In genomic region chr2:9608491-9608890, GRCh38 we compare ENCODE assay signal across 8 cellular contexts. TPM values are rescaled to one million over a fixed set of nuclear protein-coding genes. Genes with fewer than 3 reads are reported as not detected.
A peak's percentile ranks its signal among the peaks of the same experiment; 100 is the strongest.
DNase-seq lines count a peak whose midpoint lies in the region; ATAC-seq, FAIRE-seq and TF ChIP-seq lines count a peak whose summit lies in the region.
"Not testable (repeated sequence)": the region's sequence is repeated elsewhere in the genome, so short reads cannot be mapped to it uniquely, and the experiment has no call there.

No MANE protein-coding gene starts in this region.

- dilution Hi-C loops in keratinocyte (cut with MboI; ENCODE audit: extremely low pct_ligation_motif_present, low sequenced_read_pairs): not testable (repeated sequence)

- H3K4me3 Mint-ChIP-seq in Calu3 (ENCODE audit: low read depth, unreplicated experiment) (peak overlapping the region; percentile 37), osteocyte (ENCODE audit: unreplicated experiment) (peak overlapping the region; percentile 61)

- BruUV-seq in Calu3 (replicated peaks; lab: Mats Ljungman, UMichigan): not testable (repeated sequence)

- ATAC-seq in HG02938 (IDR thresholded peaks at IDR 0.05; ENCODE audit: unreplicated experiment): peak; percentile 12
- ATAC-seq in activated naive CD4-positive, alpha-beta T cell treated with anti-CD3 and anti-CD28 coated beads, Interleukin-2, amount 50 U/mL, for 72 hours: not testable (repeated sequence)

- H4K20me1 ChIP-seq in SK-N-SH (ENCODE audit: insufficient read depth) (peaks cover 100% of the 10 kb centered on the region), keratinocyte (ENCODE audit: control insufficient read depth, extremely low read depth, insufficient read depth, low read length) (peaks cover 47% of the 10 kb centered on the region)

- peaks cover 0 to 22% of the 10 kb centered on the region in 2 experiments; a peak in 3 of 4 replicates for H3K4me1 ChIP-seq in SK-N-SH (ENCODE audit: control insufficient read depth in 1 of 2, insufficient read depth in 2 of 2, low read depth in 1 of 2, low read length in 1 of 2)
- not testable (repeated sequence) for H3K4me1 ChIP-seq in effector memory CD4-positive, alpha-beta T cell (ENCODE audit: control insufficient read depth, insufficient read depth, low read length, poor library complexity, severe bottlenecking); thymus (ENCODE audit: control insufficient read depth, insufficient read depth, low read length)
- peaks cover 12% of the 10 kb centered on the region for H3K4me1 ChIP-seq in keratinocyte (ENCODE audit: control insufficient read depth, extremely low read depth, insufficient read depth, low read length)

- not testable (repeated sequence) for H3K27me3 ChIP-seq in SK-N-SH (ENCODE audit: insufficient read depth); effector memory CD4-positive, alpha-beta T cell (replicated peaks; ENCODE audit: control insufficient read depth, insufficient read depth, low read length, poor library complexity, severe bottlenecking); keratinocyte (ENCODE audit: control insufficient read depth, extremely low read depth, insufficient read depth, low read length); thymus (ENCODE audit: control insufficient read depth, insufficient read depth)

- H3K9me3 ChIP-seq in SK-N-SH; effector memory CD4-positive, alpha-beta T cell (ENCODE audit: control insufficient read depth, low read length); keratinocyte (ENCODE audit: control insufficient read depth, low read depth, low read length); thymus (ENCODE audit: control insufficient read depth): not testable (repeated sequence)

- H3K27ac Mint-ChIP-seq in Calu3 (ENCODE audit: unreplicated experiment): peak overlapping the region; percentile 82
- peak overlapping the region; percentile 91 to 99 for H3K27ac Mint-ChIP-seq in activated naive CD4-positive, alpha-beta T cell treated with anti-CD3 and anti-CD28 coated beads, Interleukin-2, amount 50 U/mL, for 72 hours
- H3K27ac Mint-ChIP-seq in osteocyte (ENCODE audit: unreplicated experiment): peak overlapping the region; percentile 93

- H3K4me3 ChIP-seq in SK-N-SH (ENCODE audit: low read depth in 2 of 2, low read length in 1 of 2) (0 out of 4 replicates have a peak overlapping the region, but pooled peaks of 1 of the 2 experiments have one; percentile 21), keratinocyte (ENCODE audit: control insufficient read depth in 2 of 3, extremely low read depth in 1 of 3, insufficient read depth in 2 of 3, low read depth in 1 of 3, low read length in 3 of 3) (peak overlapping the region in 1 of 3 experiments; percentile 18), thymus (ENCODE audit: low read length) (peak overlapping the region; percentile 22)
- peak overlapping the region; percentile 22 for H3K4me3 ChIP-seq in effector memory CD4-positive, alpha-beta T cell (ENCODE audit: insufficient read depth, low read depth, low read length, poor library complexity, severe bottlenecking)

- not testable (repeated sequence) for TF ChIP-seq RAD21 in SK-N-SH (IDR thresholded peaks at IDR 0.05; ENCODE audit: low read length)

- H3K79me2 ChIP-seq in SK-N-SH (ENCODE audit: insufficient read depth): peaks cover 100% of the 10 kb centered on the region
- H3K79me2 ChIP-seq in keratinocyte (ENCODE audit: control insufficient read depth, insufficient read depth, low read length): peaks cover 99% of the 10 kb centered on the region

- not testable (repeated sequence) for TF ChIP-seq EP300 in SK-N-SH (IDR thresholded peaks at IDR 0.05; ENCODE audit: borderline replicate concordance in 1 of 2, low read depth in 1 of 2, low read length in 1 of 2)

- intact Hi-C loops in Calu3 (cut with micrococcal nuclease; ENCODE audit: unreplicated experiment): not testable (repeated sequence)

- not testable (repeated sequence) for H3K9me3 Mint-ChIP-seq in Calu3 (ENCODE audit: low read depth, unreplicated experiment); activated naive CD4-positive, alpha-beta T cell treated with anti-CD3 and anti-CD28 coated beads, Interleukin-2, amount 50 U/mL, for 72 hours; osteocyte (ENCODE audit: unreplicated experiment)

- H3K27me3 Mint-ChIP-seq in Calu3 (ENCODE audit: unreplicated experiment); osteocyte (ENCODE audit: unreplicated experiment): not testable (repeated sequence)

- H3K4me2 ChIP-seq in SK-N-SH (peak overlapping the region; percentile 54), keratinocyte (ENCODE audit: control insufficient read depth, extremely low read depth, insufficient read depth, low read depth, low read length) (peak overlapping the region; percentile 47)

- not testable (repeated sequence) for FAIRE-seq in keratinocyte (lab: Jason Lieb, UNC)

- H3K9me1 ChIP-seq in keratinocyte (ENCODE audit: control insufficient read depth, extremely low read depth, insufficient read depth, low read length): not testable (repeated sequence)

- H3K9ac ChIP-seq in SK-N-SH: peak overlapping the region; percentile 2; the same call in 1 of the 2 replicates
- peak overlapping the region; percentile 45 for H3K9ac ChIP-seq in keratinocyte (ENCODE audit: control insufficient read depth, extremely low read depth, insufficient read depth, low read length)

- not testable (repeated sequence) for H2AFZ ChIP-seq in SK-N-SH (ENCODE audit: low read depth); keratinocyte (ENCODE audit: control insufficient read depth, low read length)

- peaks cover 56% of the 10 kb centered on the region for H3F3A ChIP-seq in SK-N-SH (replicated peaks; ENCODE audit: insufficient read depth)

- peaks cover 10 to 39% of the 10 kb centered on the region in 2 experiments for H3K36me3 ChIP-seq in SK-N-SH (replicated peaks in 1 of 2; ENCODE audit: control insufficient read depth in 1 of 2, insufficient read depth in 2 of 2, low read length in 1 of 2)
- H3K36me3 ChIP-seq in effector memory CD4-positive, alpha-beta T cell (ENCODE audit: control insufficient read depth, insufficient read depth, low read length); keratinocyte (ENCODE audit: control insufficient read depth in 2 of 2, extremely low read depth in 1 of 2, insufficient read depth in 2 of 2, low read length in 2 of 2); thymus (ENCODE audit: control insufficient read depth, insufficient read depth): not testable (repeated sequence)

- POLR2A ChIA-PET in SK-N-SH (lab: Yijun Ruan, JAX): interaction anchor here (0.8 to 1.0 kb wide), 2 partner anchors 22 to 81 kb away, joined by 3 to 7 read pairs; no protein-coding TSS in a partner anchor

- H3K27ac ChIP-seq in SK-N-SH (ENCODE audit: low read depth in 2 of 2, low read length in 1 of 2) (peak overlapping the region; percentile 18 to 83; a peak in 3 of 4 replicates), keratinocyte (ENCODE audit: control insufficient read depth, insufficient read depth, low read length) (peak overlapping the region; percentile 48), thymus (ENCODE audit: low read depth) (peak overlapping the region; percentile 56)
- H3K27ac ChIP-seq in effector memory CD4-positive, alpha-beta T cell (ENCODE audit: insufficient read depth, low read length, poor library complexity, severe bottlenecking): peak overlapping the region; percentile 57

- DNase-seq in Calu3; SK-N-SH; activated naive CD4-positive, alpha-beta T cell treated with anti-CD3 and anti-CD28 coated beads, Interleukin-2, amount 50 U/mL, for 72 hours (ENCODE audit: low spot score in 2 of 2); effector memory CD4-positive, alpha-beta T cell; keratinocyte (ENCODE audit: low read depth, low spot score); osteocyte (ENCODE audit: extremely low spot score, unreplicated experiment): not testable (repeated sequence)

- 88% methylated on average over 10 of the region's 10 CpGs for WGBS in SK-N-SH (ENCODE audit: low lambda C conversion rate)
- WGBS in thymus: 88% methylated on average over 10 of the region's 10 CpGs

- not testable (repeated sequence) for TF ChIP-seq CTCF in Calu3 (IDR thresholded peaks at IDR 0.05; ENCODE audit: unreplicated experiment); SK-N-SH (IDR thresholded peaks at IDR 0.05); keratinocyte (optimal IDR thresholded peaks at IDR 0.05 in 1 of 3, IDR thresholded peaks at IDR 0.05 in 1 of 3, conservative IDR thresholded peaks at IDR 0.05 in 1 of 3; ENCODE audit: extremely low read depth in 1 of 3, insufficient read depth in 2 of 3, low read length in 3 of 3); osteocyte (IDR thresholded peaks at IDR 0.05)

- H3K9me2 ChIP-seq in SK-N-SH: not testable (repeated sequence)

- H3K36me3 Mint-ChIP-seq in Calu3 (ENCODE audit: insufficient read depth, unreplicated experiment): peaks cover 28% of the 10 kb centered on the region
- H3K36me3 Mint-ChIP-seq in activated naive CD4-positive, alpha-beta T cell treated with anti-CD3 and anti-CD28 coated beads, Interleukin-2, amount 50 U/mL, for 72 hours: peaks cover 4 to 37% of the 10 kb centered on the region in 2 donors
- peaks cover 11% of the 10 kb centered on the region for H3K36me3 Mint-ChIP-seq in osteocyte (ENCODE audit: unreplicated experiment)

- peaks cover 55% of the 10 kb centered on the region for H3K4me1 Mint-ChIP-seq in Calu3 (ENCODE audit: low read depth, unreplicated experiment)
- peaks cover 64% of the 10 kb centered on the region for H3K4me1 Mint-ChIP-seq in osteocyte (ENCODE audit: unreplicated experiment)

- CTCF ChIA-PET in Calu3 (lab: Charles Lee) (interaction anchor here (0.8 kb wide), 3 partner anchors 14 to 53 kb away, joined by 3 to 4 read pairs (median 3); partner anchors contain the start of genes ADAM17 and YWHAQ), SK-N-SH (lab: Yijun Ruan, JAX) (interaction anchor here (0.8 to 1.1 kb wide), 4 partner anchors 11 to 161 kb away, joined by 3 to 4 read pairs (median 3); no protein-coding TSS in a partner anchor)

RNA-seq across cellular contexts. Expression of gene YWHAQ, which starts 22.3 kb away (rescaled TPM):
- total RNA-seq in Calu3 (2022) (296 and 307 TPM in 2 replicates), osteocyte (296 and 307 TPM in 2 replicates)
- polyA plus RNA-seq in SK-N-SH (2012; rRNA removed) (235 and 240 TPM in 2 replicates), keratinocyte (365 to 593 TPM (median 369 TPM) in 3 replicates), thymus (182 TPM)
- polyA plus RNA-seq in SK-N-SH (2012; cell fraction: cytosol; rRNA removed): 327 and 349 TPM in 2 replicates
- polyA plus RNA-seq in SK-N-SH (2012; cell fraction: nucleus; rRNA removed): 114 and 122 TPM in 2 replicates
- 100 to 1,000 TPM; 225 to 256 TPM for total RNA-seq in activated naive CD4-positive, alpha-beta T cell treated with anti-CD3 and anti-CD28 coated beads, Interleukin-2, amount 50 U/mL, for 72 hours
- polyA plus RNA-seq in keratinocyte (2011; ENCODE audit: low read depth): 246 TPM
- 402 and 692 TPM in 2 replicates for polyA plus RNA-seq in keratinocyte (2011; cell fraction: cytosol; rRNA removed)
- 167 and 201 TPM in 2 replicates for polyA plus RNA-seq in keratinocyte (2011; cell fraction: nucleus; rRNA removed)
- polyA plus RNA-seq in keratinocyte (2012; ENCODE audit: low replicate concordance): 214 and 344 TPM in 2 replicates
- polyA minus RNA-seq in keratinocyte: 148 to 431 TPM (median 274 TPM) in 3 replicates
- polyA minus RNA-seq in keratinocyte (2011; cell fraction: cytosol; rRNA and poly(A)+ RNA removed): 428 TPM
- 84.2 and 150 TPM in 2 replicates for polyA minus RNA-seq in keratinocyte (2011; cell fraction: nucleus; rRNA and poly(A)+ RNA removed)

RNA-seq across cellular contexts. Expression of gene ADAM17, which starts 52.9 kb away (rescaled TPM):
- total RNA-seq in Calu3 (2022): 53.5 and 54.2 TPM in 2 replicates
- 12.8 and 17.1 TPM in 2 replicates for polyA plus RNA-seq in SK-N-SH (2012; rRNA removed)
- polyA plus RNA-seq in SK-N-SH (2012; cell fraction: cytosol; rRNA removed): 17.5 and 19.7 TPM in 2 replicates
- 23.0 and 30.3 TPM in 2 replicates for polyA plus RNA-seq in SK-N-SH (2012; cell fraction: nucleus; rRNA removed)
- 10 to 100 TPM; 14.4 to 36.5 TPM for total RNA-seq in activated naive CD4-positive, alpha-beta T cell treated with anti-CD3 and anti-CD28 coated beads, Interleukin-2, amount 50 U/mL, for 72 hours
- polyA plus RNA-seq in keratinocyte: 12.4 to 14.3 TPM (median 13.3 TPM) in 3 replicates
- 23.9 TPM for polyA plus RNA-seq in keratinocyte (2011; ENCODE audit: low read depth)
- 4.3 and 6.7 TPM in 2 replicates for polyA plus RNA-seq in keratinocyte (2011; cell fraction: cytosol; rRNA removed)
- 22.9 and 26.8 TPM in 2 replicates for polyA plus RNA-seq in keratinocyte (2011; cell fraction: nucleus; rRNA removed)
- 20.0 and 27.2 TPM in 2 replicates for polyA plus RNA-seq in keratinocyte (2012; ENCODE audit: low replicate concordance)
- 11.4 to 25.7 TPM (median 19.8 TPM) in 3 replicates for polyA minus RNA-seq in keratinocyte
- 7.7 TPM for polyA minus RNA-seq in keratinocyte (2011; cell fraction: cytosol; rRNA and poly(A)+ RNA removed)
- 27.6 and 45.6 TPM in 2 replicates for polyA minus RNA-seq in keratinocyte (2011; cell fraction: nucleus; rRNA and poly(A)+ RNA removed)
- total RNA-seq in osteocyte: 36.4 and 42.2 TPM in 2 replicates
- 16.7 TPM for polyA plus RNA-seq in thymus
